ENCODE assay signal across 1 cellular context in genomic region chr17:50947844-50948514, GRCh38.
TF ChIP-seq lines count a peak whose summit lies in the region.

No MANE protein-coding gene starts in this region.

TF ChIP-seq in H1, 55 proteins besides CTCF, POLR2A, EP300 and RAD21 (continued from another document):
- no peak for TF ChIP-seq MAFK (IDR thresholded peaks at IDR 0.05; ENCODE audit: low read depth, low read length)
- no peak for TF ChIP-seq BACH1 (IDR thresholded peaks at IDR 0.05; ENCODE audit: low read length)
- TF ChIP-seq SP2 (IDR thresholded peaks at IDR 0.05; ENCODE audit: low read length): no peak
- no peak for TF ChIP-seq SRF (IDR thresholded peaks at IDR 0.05; ENCODE audit: low read depth, low read length)
- TF ChIP-seq POU5F1 (IDR thresholded peaks at IDR 0.05; ENCODE audit: low read depth, low read length): no peak
- no peak for TF ChIP-seq TBP (IDR thresholded peaks at IDR 0.05; ENCODE audit: low read depth, low read length)
- no peak for TF ChIP-seq CHD7 (IDR thresholded peaks at IDR 0.05; ENCODE audit: insufficient replicate concordance, low read length)
- no peak for TF ChIP-seq MAX (IDR thresholded peaks at IDR 0.05)
- no peak for TF ChIP-seq KDM5A (IDR thresholded peaks at IDR 0.05; ENCODE audit: low read length)
- no peak for TF ChIP-seq NANOG (IDR thresholded peaks at IDR 0.05; ENCODE audit: insufficient read depth, low read depth, low read length, poor library complexity, severe bottlenecking)
- no peak for TF ChIP-seq TCF12 (IDR thresholded peaks at IDR 0.05; ENCODE audit: low read depth, low read length)
- TF ChIP-seq EGR1 (IDR thresholded peaks at IDR 0.05; ENCODE audit: borderline replicate concordance, low read depth, low read length): no peak
- no peak for TF ChIP-seq HDAC2 (IDR thresholded peaks at IDR 0.05; ENCODE audit: borderline replicate concordance in 1 of 2, low read depth in 2 of 2, low read length in 2 of 2)
